In genomic region chrX:39734174-39734776, GRCh38 we compare ENCODE assay signal across 26 cellular contexts.
"Had no signal": no experiment of that assay in that cellular context is flagged by ENCODE, and none has a peak within 500 bp of the region (broad histone marks: within the 10 kb centered on the region; RNA-seq: fewer than 3 reads in every experiment).

No MANE protein-coding gene starts in this region.

- H3K4me3 ChIP-seq: body of pancreas, cardiac muscle cell, heart left ventricle, smooth muscle cell, testis, upper lobe of left lung had no signal

- H3K27me3 ChIP-seq: body of pancreas, cardiac muscle cell, testis, upper lobe of left lung had no signal

- H3K27ac ChIP-seq: cardiac muscle cell, heart left ventricle, testis, upper lobe of left lung had no signal

- H3K4me2 ChIP-seq: smooth muscle cell had no signal

- H3K9me3 Mint-ChIP-seq: activated CD4-positive, alpha-beta T cell treated with anti-CD3 and anti-CD28 coated beads, Interleukin-2, amount 10 ng/mL, durations not matched to agents 7 days and 5 days; activated CD8-positive, alpha-beta T cell treated with anti-CD3 and anti-CD28 coated beads for 36 hours; activated T-helper 1 cell treated with anti-CD3 and anti-CD28 coated beads, Interleukin-12 subunit alpha, Interleukin-12 subunit beta, Interleukin-2, Interleukin-4 antibody, amounts not matched to agents 30 ng/mL and 10 ng/mL and 1 ng/mL, durations not matched to agents 14 hours and 24 hours and 36 hours; neural crest cell; stimulated activated naive B cell treated with anti-CD40 and anti-IgM and Interleukin-4, amounts not matched to agents 10 μg/mL and 1 μg/mL and 100 μg/mL, for 72 hours; T-helper 1 cell treated with Interleukin-12 subunit alpha and Interleukin-12 subunit beta and Interleukin-4 antibody, amounts not matched to agents 30 μg/mL and 1 μg/mL, for 36 hours had no signal

- H3K36me3 ChIP-seq: cardiac muscle cell, heart left ventricle, upper lobe of left lung had no signal

- H3K9me3 ChIP-seq: body of pancreas, heart left ventricle, testis, upper lobe of left lung had no signal

- H3K27ac Mint-ChIP-seq: activated CD4-positive, alpha-beta T cell treated with anti-CD3 and anti-CD28 coated beads, Interleukin-2, amount 10 ng/mL, durations not matched to agents 7 days and 5 days; activated CD8-positive, alpha-beta memory T cell treated with anti-CD3 and anti-CD28 coated beads, Interleukin-2, amount 10 ng/mL, durations not matched to agents 7 days and 5 days; activated CD8-positive, alpha-beta T cell treated with anti-CD3 and anti-CD28 coated beads for 36 hours; activated T-helper 1 cell treated with anti-CD3 and anti-CD28 coated beads, Interleukin-12 subunit alpha, Interleukin-12 subunit beta, Interleukin-2, Interleukin-4 antibody, amounts not matched to agents 30 ng/mL and 10 ng/mL and 1 ng/mL, durations not matched to agents 14 hours and 24 hours and 36 hours; endodermal cell; stimulated activated naive B cell treated with anti-CD40 and anti-IgM and Interleukin-4, amounts not matched to agents 10 μg/mL and 1 μg/mL and 100 μg/mL, for 72 hours had no signal

- ATAC-seq: activated CD4-positive, CD25-positive, alpha-beta regulatory T cell treated with anti-CD3 and anti-CD28 coated beads, Interleukin-2, amount 50 U/mL, for 24 hours; activated CD8-positive, alpha-beta memory T cell treated with anti-CD3 and anti-CD28 coated beads, Interleukin-2, amount 10 ng/mL, durations not matched to agents 7 days and 5 days; activated CD8-positive, alpha-beta T cell treated with anti-CD3 and anti-CD28 coated beads for 36 hours; body of pancreas; heart left ventricle; naive thymus-derived CD4-positive, alpha-beta T cell; sciatic nerve; stimulated activated naive B cell treated with anti-CD40 and anti-IgM and Interleukin-4, amounts not matched to agents 10 μg/mL and 1 μg/mL and 100 μg/mL, for 72 hours had no signal

- H3K36me3 Mint-ChIP-seq: activated CD8-positive, alpha-beta memory T cell treated with anti-CD3 and anti-CD28 coated beads, Interleukin-2, amount 10 ng/mL, durations not matched to agents 7 days and 5 days; naive thymus-derived CD4-positive, alpha-beta T cell; stimulated activated naive B cell treated with anti-CD40 and anti-IgM and Interleukin-4, amounts not matched to agents 10 μg/mL and 1 μg/mL and 100 μg/mL, for 72 hours had no signal

- DNase-seq: activated CD4-positive, alpha-beta T cell treated with anti-CD3 and anti-CD28 coated beads, Interleukin-2, amount 10 ng/mL, durations not matched to agents 7 days and 5 days; activated CD8-positive, alpha-beta memory T cell treated with anti-CD3 and anti-CD28 coated beads, Interleukin-2, amount 10 ng/mL, durations not matched to agents 7 days and 5 days; activated CD8-positive, alpha-beta T cell treated with anti-CD3 and anti-CD28 coated beads for 36 hours; activated gamma-delta T cell; activated naive CD4-positive, alpha-beta T cell treated with anti-CD3 and anti-CD28 coated beads, Interleukin-2, amount 50 U/mL, for 16 hours; anterior cingulate cortex; cortex of kidney; endodermal cell; heart left ventricle; naive thymus-derived CD4-positive, alpha-beta T cell; occipital lobe; stimulated activated CD4-positive, alpha-beta T cell treated with anti-CD3 and anti-CD28 coated beads, Interleukin-15, amount 100 ng/mL, for 24 hours; stimulated activated CD4-positive, alpha-beta T cell treated with anti-CD3 and anti-CD28 coated beads, Interleukin-2, amount 100 ng/mL, for 48 hours; stimulated activated CD8-positive, alpha-beta memory T cell treated with anti-CD3 and anti-CD28 coated beads, Interleukin-4, amount 100 ng/mL, for 48 hours; stimulated activated naive B cell treated with anti-CD40 and anti-IgM and Interleukin-4, amounts not matched to agents 10 μg/mL and 1 μg/mL and 100 μg/mL, for 72 hours; T1000; testis had no signal
